In genomic region chr10:100327007-100327700, GRCh38 we compare ENCODE assay signal across 1 cellular context.
TF ChIP-seq lines count a peak whose summit lies in the region.

No MANE protein-coding gene starts in this region.

TF ChIP-seq in HepG2, 621 proteins besides CTCF, POLR2A, EP300 and RAD21:
- TF ChIP-seq ZNF234 (CRISPR knock-in tag; conservative IDR thresholded peaks at IDR 0.05) (no peak), FOXO4 (CRISPR knock-in tag; conservative IDR thresholded peaks at IDR 0.05) (no peak), PAXIP1 (CRISPR knock-in tag; conservative IDR thresholded peaks at IDR 0.05) (no peak), SP2 (CRISPR knock-in tag; IDR thresholded peaks at IDR 0.05) (no peak), ZMYM3 (CRISPR knock-in tag; IDR thresholded peaks at IDR 0.05) (no peak), SOX6 (IDR thresholded peaks at IDR 0.05) (no peak), SOX6 (CRISPR knock-in tag; IDR thresholded peaks at IDR 0.05) (0 out of 2 replicates have a peak, but pooled peaks have one; percentile 9)
